ENCODE assay signal across 8 cellular contexts in the genomic region with DNA sequence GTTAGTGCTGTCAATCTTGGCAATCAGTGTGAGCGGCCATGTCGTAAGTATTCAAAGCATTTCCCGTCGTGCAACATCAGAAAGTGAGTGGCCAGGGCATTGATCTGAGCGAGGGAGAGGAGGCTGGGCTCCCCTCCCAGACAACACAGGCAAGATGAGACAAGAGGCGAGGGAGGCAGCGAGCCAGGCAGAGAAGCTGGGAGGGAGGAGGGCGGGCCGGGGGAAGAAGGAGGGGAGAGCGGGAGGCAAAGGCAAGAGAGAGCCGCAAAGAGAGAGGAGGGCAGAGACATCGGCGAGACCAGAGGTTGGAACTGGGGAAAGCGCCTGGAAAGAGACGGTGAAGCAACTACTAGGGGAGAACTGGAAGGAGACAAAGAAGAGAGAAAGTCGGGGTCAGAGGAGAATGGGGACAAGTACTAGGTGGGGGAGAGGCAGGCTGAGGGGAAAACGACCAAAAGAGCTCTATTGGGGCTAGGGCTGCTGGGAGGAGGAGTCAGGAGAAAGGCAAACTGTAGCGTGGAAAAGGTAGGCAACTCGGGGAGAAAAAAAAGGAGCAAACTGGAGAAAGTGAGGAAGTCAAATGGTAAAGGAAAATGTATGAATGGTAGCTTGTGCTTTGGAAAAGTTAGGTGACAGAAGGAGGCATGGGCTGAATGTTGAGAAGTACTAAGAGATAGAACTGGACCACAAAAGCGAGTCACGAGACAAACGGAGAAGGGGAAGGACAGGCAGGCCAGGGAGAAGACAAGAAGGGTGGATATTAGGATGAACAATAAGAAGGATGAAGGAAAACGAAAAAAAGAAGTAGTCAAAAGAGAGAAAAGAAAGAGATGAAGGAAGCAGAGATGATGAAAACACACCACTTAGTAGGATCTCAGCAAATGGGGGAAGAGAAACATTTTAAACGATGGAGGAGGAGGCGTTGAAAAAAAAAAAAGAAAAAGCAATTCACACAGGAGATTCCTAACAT.
DNase-seq lines count a peak whose midpoint lies in the region; ATAC-seq lines count a peak whose summit lies in the region.

No MANE protein-coding gene starts in this region.

- H3K9me3 ChIP-seq in esophagus (ENCODE audit: control insufficient read depth in 2 of 2, insufficient read depth in 1 of 2, low read depth in 1 of 2, low read length in 1 of 2) (peaks cover 0 to 2% of the 10 kb centered on the region in 2 donors), muscle layer of duodenum (ENCODE audit: control insufficient read depth in 1 of 2, low read length in 2 of 2) (no peaks in the 10 kb centered on the region)

- WGBS in esophagus, 2 donors, result 14 to 15% methylated on average over 25 of the region's 25 CpGs

- no peak overlapping the region for H3K27ac Mint-ChIP-seq in immature natural killer cell

- H3K36me3 ChIP-seq in esophagus (ENCODE audit: control insufficient read depth in 2 of 2, insufficient read depth in 2 of 2, low read length in 1 of 2) (no peaks in the 10 kb centered on the region), muscle layer of duodenum (ENCODE audit: control insufficient read depth in 1 of 2, insufficient read depth in 2 of 2, low read length in 2 of 2) (no peaks in the 10 kb centered on the region)

- H3K4me1 Mint-ChIP-seq in immature natural killer cell, result peaks cover 23 to 39% of the 10 kb centered on the region in 2 donors

- DNase-seq in NCI-H748 (lab: John Stamatoyannopoulos, UW; ENCODE audit: unreplicated experiment) (peak; percentile 95), immature natural killer cell (no peak)

- H3K4me1 ChIP-seq in esophagus (ENCODE audit: control insufficient read depth in 2 of 2, insufficient read depth in 2 of 2, low read length in 1 of 2), result peaks cover 2 to 8% of the 10 kb centered on the region in 2 donors
- peaks cover 0 to 43% of the 10 kb centered on the region in 2 donors for H3K4me1 ChIP-seq in muscle layer of duodenum (ENCODE audit: control insufficient read depth in 1 of 2, insufficient read depth in 2 of 2, low read length in 2 of 2)

- ATAC-seq in HG02678 (IDR thresholded peaks at IDR 0.05; ENCODE audit: unreplicated experiment) (no peak), GM21619 (IDR thresholded peaks at IDR 0.05; ENCODE audit: unreplicated experiment) (no peak), GM18498 (IDR thresholded peaks at IDR 0.05; ENCODE audit: unreplicated experiment) (no peak)

- peaks cover 2 to 35% (median 5%) of the 10 kb centered on the region in 6 donors for H3K9me3 Mint-ChIP-seq in immature natural killer cell

- H3K27me3 Mint-ChIP-seq in immature natural killer cell (ENCODE audit: low read depth in 3 of 3), result peaks cover 26 to 36% (median 30%) of the 10 kb centered on the region in 3 donors

- H3K27me3 ChIP-seq in esophagus (ENCODE audit: control insufficient read depth in 1 of 2, insufficient read depth in 2 of 2, low read length in 2 of 2), result peaks cover 0 to 6% of the 10 kb centered on the region in 2 donors
- H3K27me3 ChIP-seq in muscle layer of duodenum (ENCODE audit: low read depth, low read length), result peaks cover 80% of the 10 kb centered on the region

- H3K27ac ChIP-seq in esophagus (ENCODE audit: low read depth in 2 of 2, low read length in 1 of 2) (peak overlapping the region; percentile 42 to 75), muscle layer of duodenum (ENCODE audit: low read length) (peak overlapping the region; percentile 7)

- 0 out of 2 replicates have a peak overlapping the region, but pooled peaks have one; percentile 1 for H3K4me3 ChIP-seq in GM08714 (ENCODE audit: low read length)
- H3K4me3 ChIP-seq in esophagus (ENCODE audit: low read depth in 1 of 2, low read length in 2 of 2), result peak overlapping the region; percentile 51 to 58
- H3K4me3 ChIP-seq in muscle layer of duodenum (ENCODE audit: low read depth in 1 of 2, low read length in 2 of 2), result peak overlapping the region; percentile 52 to 70

- H3K36me3 Mint-ChIP-seq in immature natural killer cell, result peaks cover 5 to 7% (median 5%) of the 10 kb centered on the region in 3 donors

- H3K4me3 Mint-ChIP-seq in immature natural killer cell, result no peak overlapping the region

Comparison
In these comparisons a context has a peak if more than half of its experiments do, and no peak if none do; other contexts are left out.
1. H3K4me3 ChIP-seq: peak in every context shown above with its lines; median percentile 61 in muscle layer of duodenum; 54 in esophagus; 1 in GM08714.